In the genomic region with DNA sequence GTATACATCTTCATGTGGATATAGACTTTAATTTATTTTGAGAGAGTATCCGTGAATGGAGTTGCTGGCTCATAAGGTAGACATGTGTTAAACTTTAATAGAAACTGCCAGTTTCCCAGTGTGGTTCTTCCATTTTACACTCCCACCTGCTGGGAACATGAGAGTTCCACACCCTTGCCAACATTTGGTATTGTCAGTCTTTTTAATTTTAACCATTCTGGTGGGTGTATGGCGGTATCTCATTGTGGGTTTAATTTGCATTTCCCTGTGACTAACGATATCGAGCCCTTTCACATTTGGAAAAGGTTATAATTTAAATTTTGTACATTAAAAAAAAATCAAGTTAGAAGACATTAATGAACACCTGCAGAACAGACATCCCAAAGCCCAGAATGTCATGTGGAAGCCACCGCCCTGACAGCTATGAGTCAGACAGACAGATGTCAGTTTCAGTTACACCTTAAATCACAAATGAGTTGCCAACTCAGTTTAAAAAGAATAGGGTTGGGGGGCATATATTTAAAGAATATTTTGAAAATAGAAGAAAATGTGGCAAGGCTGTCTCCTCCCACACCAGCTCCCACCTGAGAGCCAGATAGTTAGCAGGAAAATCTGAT, we compare ENCODE assay signal across 8 cellular contexts. TPM values are rescaled to one million over a fixed set of nuclear protein-coding genes. Genes with fewer than 3 reads are reported as not detected.
DNase-seq lines count a peak whose midpoint lies in the region; ATAC-seq, FAIRE-seq and TF ChIP-seq lines count a peak whose summit lies in the region.

No MANE protein-coding gene starts in this region.

- TF ChIP-seq RAD21 in HepG2 (CRISPR knock-in tag; IDR thresholded peaks at IDR 0.05), result no peak

- CTCF ChIA-PET in HepG2 (lab: Yijun Ruan, JAX; ENCODE audit: low intra/inter-chr PET ratio, low total read pairs), result no interaction called here

- POLR2A ChIA-PET in HepG2 (lab: Yijun Ruan, JAX), result no interaction called here

- H3K4me3 ChIP-seq in RWPE2 (ENCODE audit: severe bottlenecking) (no peak overlapping the region), HepG2 (replicated peaks in 1 of 3; ENCODE audit: insufficient read depth in 1 of 3, low read depth in 2 of 3, low read length in 3 of 3) (no peak overlapping the region)

- H3K4me1 ChIP-seq in RWPE2 (ENCODE audit: insufficient read depth, poor library complexity, severe bottlenecking), result peaks cover 34% of the 10 kb centered on the region
- H3K4me1 ChIP-seq in HepG2 (ENCODE audit: insufficient read depth, low read length), result peaks cover 21% of the 10 kb centered on the region

- no peaks in the 10 kb centered on the region for H3K9me3 ChIP-seq in RWPE2 (ENCODE audit: severe bottlenecking)
- H3K9me3 ChIP-seq in HepG2 (ENCODE audit: low read length), result no peaks in the 10 kb centered on the region

- peak; percentile 29 for DNase-seq in activated T-cell treated with anti-CD3 and anti-CD28 coated beads for 24 hours (ENCODE audit: low read depth)
- DNase-seq in activated T-cell treated with anti-CD3 and anti-CD28 coated beads, Interleukin-2, amount 50 U/mL, for 1 hour, result no peak
- DNase-seq in RWPE2 (ENCODE audit: low spot score), result no peak
- no peak for DNase-seq in HepG2 (ENCODE audit: low spot score)
- no peak for DNase-seq in cerebellar nuclear complex (lab: John Stamatoyannopoulos, UW)
- no peak for DNase-seq in COLO668 (lab: John Stamatoyannopoulos, UW; ENCODE audit: unreplicated experiment)
- DNase-seq in AG08395 (ENCODE audit: low spot score), result no peak

- in situ Hi-C loops in HepG2 (cut with HindIII; ENCODE audit: extremely low pct_ligation_motif_present, low pct_unique_long_range_greater_than_20kb), result no loop called here

- ATAC-seq in HG02938 (IDR thresholded peaks at IDR 0.05; ENCODE audit: unreplicated experiment) (peak; percentile 78), RWPE2 (ENCODE audit: low read depth) (peak; percentile 14), HepG2 (no peak)

- WGBS in HepG2 (ENCODE audit: low lambda C conversion rate), result 70% methylated on average over 5 of the region's 5 CpGs

- no peaks in the 10 kb centered on the region for H3K79me2 ChIP-seq in HepG2 (ENCODE audit: insufficient read depth, low read length)

- no TSS peak for BruUV-seq in HepG2 (replicated peaks; lab: Mats Ljungman, UMichigan)

- no peak for TF ChIP-seq EP300 in HepG2 (IDR thresholded peaks at IDR 0.05; ENCODE audit: low read depth in 2 of 2, low read length in 2 of 2)
- TF ChIP-seq EP300 in HepG2 (CRISPR knock-in tag; IDR thresholded peaks at IDR 0.05; ENCODE audit: borderline replicate concordance), result no peak

- H2AFZ ChIP-seq in HepG2 (ENCODE audit: low read length), result no peak overlapping the region

- H4K20me1 ChIP-seq in HepG2 (ENCODE audit: insufficient read depth, low read length), result no peaks in the 10 kb centered on the region

- no peaks in the 10 kb centered on the region for H3K27me3 ChIP-seq in RWPE2 (ENCODE audit: insufficient read depth, poor library complexity, severe bottlenecking)
- H3K27me3 ChIP-seq in HepG2 (ENCODE audit: control insufficient read depth in 1 of 2, insufficient read depth in 2 of 2, low read length in 2 of 2), result no peaks in the 10 kb centered on the region

- peak overlapping the region; percentile 61 for H3K27ac ChIP-seq in RWPE2 (ENCODE audit: poor library complexity, severe bottlenecking)
- H3K27ac ChIP-seq in HepG2 (ENCODE audit: extremely low read length, insufficient read depth, low read length), result no peak overlapping the region

- no peak for TF ChIP-seq POLR2A in HepG2 (IDR thresholded peaks at IDR 0.05; ENCODE audit: insufficient read depth in 1 of 2, low read depth in 2 of 2, low read length in 2 of 2)

- no peak for FAIRE-seq in HepG2 (lab: Jason Lieb, UNC)

- intact Hi-C loops in HepG2 (cut with micrococcal nuclease; ENCODE audit: unreplicated experiment), result no loop called here

- no peak for TF ChIP-seq CTCF in RWPE2 (IDR thresholded peaks at IDR 0.05; ENCODE audit: poor library complexity, severe bottlenecking)
- TF ChIP-seq CTCF in HepG2 (CRISPR knock-in tag; IDR thresholded peaks at IDR 0.05), result no peak

- no peaks in the 10 kb centered on the region for H3K36me3 ChIP-seq in RWPE2 (ENCODE audit: low read depth)
- H3K36me3 ChIP-seq in HepG2 (replicated peaks in 1 of 2; ENCODE audit: control insufficient read depth in 1 of 2, insufficient read depth in 2 of 2, low read length in 2 of 2), result no peaks in the 10 kb centered on the region

- H3K4me2 ChIP-seq in HepG2 (ENCODE audit: low read depth, low read length), result no peak overlapping the region

- no peak overlapping the region for H3K9ac ChIP-seq in HepG2 (ENCODE audit: insufficient read depth, low read depth, low read length)

TF ChIP-seq in HepG2, 621 proteins besides CTCF, POLR2A, EP300 and RAD21:
- peak; percentile 92 for TF ChIP-seq ZNF7 (CRISPR knock-in tag; IDR thresholded peaks at IDR 0.05)
- TF ChIP-seq, protein P1, sequence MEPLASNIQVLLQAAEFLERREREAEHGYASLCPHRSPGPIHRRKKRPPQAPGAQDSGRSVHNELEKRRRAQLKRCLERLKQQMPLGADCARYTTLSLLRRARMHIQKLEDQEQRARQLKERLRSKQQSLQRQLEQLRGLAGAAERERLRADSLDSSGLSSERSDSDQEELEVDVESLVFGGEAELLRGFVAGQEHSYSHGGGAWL (CRISPR knock-in tag; IDR thresholded peaks at IDR 0.05), result no peak
TF ChIP-seq in HepG2: peak in this region for 1.

RNA-seq across cellular contexts. Expression of a gene that starts 36.9 kb away (rescaled TPM):
- total RNA-seq in HepG2 (2016; rRNA removed; fragmentation: Illumina TruSeq; extraction: Trizol), result 0.02 TPM in 1 of 2 replicates, not detected in the other
- not detected in 2 replicates for total RNA-seq in HepG2 (2016; cell fraction: cytosol; rRNA removed; fragmentation: Illumina TruSeq; extraction: Trizol; ENCODE audit: low read depth)
- total RNA-seq in HepG2 (2016; cell fraction: insoluble cytoplasmic fraction; rRNA removed; fragmentation: Illumina TruSeq; extraction: Trizol), result 0.02 and 0.03 TPM in 2 replicates
- 0.03 TPM in 1 of 2 replicates, not detected in the other for total RNA-seq in HepG2 (2016; cell fraction: membrane; rRNA removed; fragmentation: Illumina TruSeq; extraction: Trizol)
- total RNA-seq in HepG2 (2016; cell fraction: nucleus; rRNA removed; fragmentation: Illumina TruSeq; extraction: Trizol), result 0.09 TPM in 1 of 2 replicates, not detected in the other
- not detected in 2 replicates for polyA plus RNA-seq in HepG2 (2011; rRNA removed)
- polyA plus RNA-seq in HepG2 (2011; cell fraction: cytosol; rRNA removed), result not detected in 2 replicates
- polyA plus RNA-seq in HepG2 (2011; cell fraction: nucleus; rRNA removed), result 0.02 and 0.03 TPM in 2 replicates
- polyA plus RNA-seq in HepG2 (2012), result not detected in 2 replicates
- not detected in 2 replicates for polyA plus RNA-seq in HepG2 (2016; cell fraction: cytosol; fragmentation: Illumina TruSeq; extraction: Trizol; ENCODE audit: low read depth)
- polyA plus RNA-seq in HepG2 (2016; cell fraction: insoluble cytoplasmic fraction; fragmentation: Illumina TruSeq; extraction: Trizol; ENCODE audit: low read depth), result not detected in 2 replicates
- polyA plus RNA-seq in HepG2 (2016; cell fraction: membrane; fragmentation: Illumina TruSeq; extraction: Trizol; ENCODE audit: low read depth), result not detected in 2 replicates
- 0.11 TPM in 1 of 2 replicates, not detected in the other for polyA plus RNA-seq in HepG2 (2016; cell fraction: nucleus; fragmentation: Illumina TruSeq; extraction: Trizol; ENCODE audit: insufficient read depth, low read depth)
- 0.02 and 9.0 TPM in 2 replicates for polyA minus RNA-seq in HepG2 (2011; rRNA and poly(A)+ RNA removed; ENCODE audit: low replicate concordance)
- 0.09 TPM in 1 of 2 replicates, not detected in the other for polyA minus RNA-seq in HepG2 (2011; cell fraction: cytosol; rRNA and poly(A)+ RNA removed)
- polyA minus RNA-seq in HepG2 (2011; cell fraction: nucleus; rRNA and poly(A)+ RNA removed), result not detected in 2 replicates
